Comparison of ENCODE assay signal across 8 cellular contexts in the genomic region with DNA sequence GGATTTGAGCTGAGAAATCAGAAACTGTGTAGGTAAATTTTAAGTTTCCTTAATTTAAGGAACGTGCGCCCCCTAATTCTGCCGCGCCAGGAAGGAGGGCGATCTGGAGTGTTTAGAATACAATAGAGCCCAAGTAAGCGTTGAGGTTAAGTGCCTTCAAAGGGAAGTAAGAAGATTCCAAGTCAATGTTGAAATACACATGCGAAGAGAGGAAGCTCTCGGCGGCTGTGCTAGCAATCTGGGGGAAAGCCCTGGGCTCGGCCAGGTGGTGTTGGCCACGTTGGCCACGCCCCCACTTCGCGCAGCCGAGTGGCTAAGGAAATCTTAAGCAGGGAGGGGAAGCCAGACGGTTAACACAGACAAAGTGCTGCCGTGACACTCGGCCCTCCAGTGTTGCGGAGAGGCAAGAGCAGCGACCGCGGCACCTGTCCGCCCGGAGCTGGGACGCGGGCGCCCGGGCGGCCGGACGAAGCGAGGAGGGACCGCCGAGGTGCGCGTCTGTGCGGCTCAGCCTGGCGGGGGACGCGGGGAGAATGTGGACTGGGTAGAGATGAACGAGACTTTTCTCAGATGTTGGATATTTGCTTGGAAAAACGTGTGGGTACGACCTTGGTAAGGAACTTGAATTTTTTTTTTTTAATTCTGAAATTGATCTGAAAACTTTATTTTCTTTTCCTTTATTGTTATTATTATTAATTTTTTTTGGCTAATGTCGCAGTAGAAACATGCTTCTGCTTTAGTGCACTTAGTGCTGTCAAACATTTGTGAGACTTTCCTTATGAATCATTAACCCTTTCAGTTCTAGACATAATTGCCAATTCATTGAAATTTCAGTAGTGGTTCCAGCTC. TPM values are rescaled to one million over a fixed set of nuclear protein-coding genes. Genes with fewer than 3 reads are reported as not detected.
DNase-seq lines count a peak whose midpoint lies in the region; ATAC-seq and TF ChIP-seq lines count a peak whose summit lies in the region.

A gene (plus strand): TSS at position 353 of the 849 bp plus-strand sequence. CDS start 218 bp downstream, at position 571.

- no peaks in the 10 kb centered on the region for H3K9me3 ChIP-seq in hepatocyte (ENCODE audit: low read depth)

- DNase-seq in NCI-H1105 (lab: John Stamatoyannopoulos, UW) = peak; percentile 89
- DNase-seq in amniotic epithelial cell (ENCODE audit: low read depth) = peak; percentile 38
- DNase-seq in hepatocyte (ENCODE audit: low spot score) = peak; percentile 91
- DNase-seq in sciatic nerve (ENCODE audit: low spot score) = peak; percentile 88
- DNase-seq in foreskin melanocyte = no peak

- H3K79me2 ChIP-seq in hepatocyte = peaks cover 2% of the 10 kb centered on the region

- intact Hi-C loops in T-helper 1 cell treated with Interleukin-12 subunit alpha and Interleukin-12 subunit beta and Interleukin-4 antibody, amounts not matched to agents 30 ng/mL and 1 ng/mL, for 36 hours (cut with micrococcal nuclease) = loop anchor here (1.0 to 2.0 kb wide), 14 partner anchors 11 to 602 kb away; no protein-coding TSS in a partner anchor
- intact Hi-C loops in sciatic nerve (cut with DNase I) = no loop called here

- peak; percentile 33 for TF ChIP-seq CTCF in GM12874 (IDR thresholded peaks at IDR 0.05; ENCODE audit: insufficient read depth, low read depth, low read length)
- peak; percentile 32 for TF ChIP-seq CTCF in hepatocyte (IDR thresholded peaks at IDR 0.05; ENCODE audit: poor library complexity)

- 1% methylated on average over 44 of the region's 44 CpGs for WGBS in hepatocyte (ENCODE audit: low lambda C conversion rate, missing lambda C conversion rate)

- peak within 1 kb of the TSS; percentile 83 for H3K4me2 ChIP-seq in hepatocyte

- H3K4me3 ChIP-seq in hepatocyte = peak within 1 kb of the TSS; percentile 40

- H3K9me2 ChIP-seq in hepatocyte (replicated peaks; ENCODE audit: insufficient read depth) = no peaks in the 10 kb centered on the region

- peak within 1 kb of the TSS; percentile 45 for H2AFZ ChIP-seq in hepatocyte

- peak within 1 kb of the TSS; percentile 77 for H3K27ac ChIP-seq in hepatocyte

- peak; percentile 71 for ATAC-seq in HG02610 (IDR thresholded peaks at IDR 0.05; ENCODE audit: unreplicated experiment)
- ATAC-seq in sciatic nerve = peak; percentile 86

- peaks cover 41% of the 10 kb centered on the region for H3K4me1 ChIP-seq in hepatocyte (ENCODE audit: insufficient read depth)

- no peaks in the 10 kb centered on the region for H3K36me3 ChIP-seq in hepatocyte (replicated peaks; ENCODE audit: insufficient read depth, low read depth)

- peaks cover 7% of the 10 kb centered on the region for H3K27me3 ChIP-seq in hepatocyte

- no peaks in the 10 kb centered on the region for H4K20me1 ChIP-seq in hepatocyte (ENCODE audit: insufficient read depth, poor library complexity, severe bottlenecking)

RNA-seq across cellular contexts. Expression of the gene that starts here (rescaled TPM):
- total RNA-seq in T-helper 1 cell treated with Interleukin-12 subunit alpha and Interleukin-12 subunit beta and Interleukin-4 antibody, amounts not matched to agents 30 ng/mL and 1 ng/mL, for 36 hours = 103 and 108 TPM in 2 replicates
- total RNA-seq in hepatocyte (19.1 and 19.3 TPM in 2 replicates), sciatic nerve (15.9 TPM)
- 13.4 and 18.0 TPM in 2 replicates for polyA plus RNA-seq in hepatocyte
